18 cellular contexts compared by ENCODE assay signal in genomic region chr10:89602919-89603318, GRCh38. TPM values are rescaled to one million over a fixed set of nuclear protein-coding genes. Genes with fewer than 3 reads are reported as not detected.
DNase-seq lines count a peak whose midpoint lies in the region; ATAC-seq, FAIRE-seq and TF ChIP-seq lines count a peak whose summit lies in the region.
"Had no signal": no experiment of that assay in that cellular context is flagged by ENCODE, and none has a peak within 500 bp of the region (broad histone marks: within the 10 kb centered on the region; RNA-seq: fewer than 3 reads in every experiment).

No MANE protein-coding gene starts in this region.

- no peak overlapping the region for H3K9ac ChIP-seq in neural progenitor cell
- H3K9ac ChIP-seq: GM23248 had no signal

- peaks cover 26% of the 10 kb centered on the region for H3K36me3 Mint-ChIP-seq in neural progenitor cell
- peaks cover 0 to 3% (median 2%) of the 10 kb centered on the region in 3 donors for H3K36me3 Mint-ChIP-seq in CD8-positive, alpha-beta memory T cell

- H2AFZ ChIP-seq in neural progenitor cell (replicated peaks) = no peak overlapping the region
- H2AFZ ChIP-seq: GM23248 had no signal

- POLR2A ChIA-PET in CD8-positive, alpha-beta memory T cell (lab: Charles Lee) = no interaction called here

- no peaks in the 10 kb centered on the region for H3K27me3 ChIP-seq in neural progenitor cell
- no peaks in the 10 kb centered on the region for H3K27me3 ChIP-seq in CD8-positive, alpha-beta memory T cell (ENCODE audit: insufficient read depth, low read length, poor library complexity, severe bottlenecking)

- H4K20me1 ChIP-seq in neural progenitor cell (ENCODE audit: low read depth) = no peaks in the 10 kb centered on the region

- H3K4me2 ChIP-seq in neural progenitor cell = no peak overlapping the region

- H3K27me3 Mint-ChIP-seq in neural progenitor cell (ENCODE audit: insufficient read depth, low read depth) = no peaks in the 10 kb centered on the region
- no peaks in the 10 kb centered on the region for H3K27me3 Mint-ChIP-seq in CD8-positive, alpha-beta memory T cell
- H3K27me3 Mint-ChIP-seq: CD4-positive, alpha-beta memory T cell had no signal

- no peak for TF ChIP-seq CTCF in neural progenitor cell (IDR thresholded peaks at IDR 0.05)

- CTCF ChIA-PET in CD8-positive, alpha-beta memory T cell (lab: Charles Lee) = interaction anchor here (1.0 kb wide), 1 partner anchor 24 kb away, joined by 3 read pairs; no protein-coding TSS in a partner anchor

- H3K4me1 Mint-ChIP-seq in neural progenitor cell = peaks cover 3% of the 10 kb centered on the region
- H3K4me1 Mint-ChIP-seq in CD8-positive, alpha-beta memory T cell = no peaks in the 10 kb centered on the region
- H3K4me1 Mint-ChIP-seq: H9 had no signal

- peaks cover 25% of the 10 kb centered on the region for H3K79me2 ChIP-seq in neural progenitor cell (ENCODE audit: low read depth)

- H3K4me3 Mint-ChIP-seq in neural progenitor cell = no peak overlapping the region
- no peak overlapping the region for H3K4me3 Mint-ChIP-seq in CD8-positive, alpha-beta memory T cell
- H3K4me3 Mint-ChIP-seq: CD4-positive, alpha-beta memory T cell; H9 had no signal

- H3F3A ChIP-seq in neural progenitor cell (ENCODE audit: low read depth) = no peaks in the 10 kb centered on the region

- ATAC-seq in left lobe of liver = peak; percentile 44
- ATAC-seq: HCT116 had no signal

- H3K27ac Mint-ChIP-seq in neural progenitor cell = no peak overlapping the region
- H3K27ac Mint-ChIP-seq in CD8-positive, alpha-beta memory T cell = no peak overlapping the region
- H3K27ac Mint-ChIP-seq: CD4-positive, alpha-beta memory T cell had no signal

- peak overlapping the region; percentile 26 for H3K27ac ChIP-seq in neural progenitor cell
- H3K27ac ChIP-seq in CD8-positive, alpha-beta memory T cell (ENCODE audit: low read depth, low read length) = no peak overlapping the region
- H3K27ac ChIP-seq in caudate nucleus (ENCODE audit: low read depth, low read length) = no peak overlapping the region
- H3K27ac ChIP-seq: GM23248 had no signal

- H3K9me3 ChIP-seq in neural progenitor cell (ENCODE audit: low read depth) = no peaks in the 10 kb centered on the region
- H3K9me3 ChIP-seq in CD8-positive, alpha-beta memory T cell (ENCODE audit: low read length) = no peaks in the 10 kb centered on the region
- H3K9me3 ChIP-seq: Caco-2 had no signal

- FAIRE-seq in GM12892 (lab: Jason Lieb, UNC) (peak; percentile 17), H54 (lab: Jason Lieb, UNC) (peak; percentile 41)
- FAIRE-seq: G401.6, GM19239, H1 had no signal

- TF ChIP-seq POLR2A in GM12892 (IDR thresholded peaks at IDR 0.05; ENCODE audit: low read depth, low read length) (no peak), H54 (IDR thresholded peaks at IDR 0.05; ENCODE audit: low read depth, low read length) (no peak)

- H3K9me3 Mint-ChIP-seq in neural progenitor cell = no peaks in the 10 kb centered on the region
- H3K9me3 Mint-ChIP-seq in CD8-positive, alpha-beta memory T cell = no peaks in the 10 kb centered on the region
- H3K9me3 Mint-ChIP-seq: CD4-positive, alpha-beta memory T cell; H9 had no signal

- H3K4me1 ChIP-seq in neural progenitor cell = no peaks in the 10 kb centered on the region
- no peaks in the 10 kb centered on the region for H3K4me1 ChIP-seq in CD8-positive, alpha-beta memory T cell (ENCODE audit: insufficient read depth, low read length)
- H3K4me1 ChIP-seq: Caco-2 had no signal

- no peak for DNase-seq in GM12892 (ENCODE audit: insufficient read length)
- DNase-seq in H54 (ENCODE audit: insufficient read length, low spot score) = no peak
- DNase-seq in left lobe of liver (ENCODE audit: low spot score) = no peak
- no peak for DNase-seq in neural progenitor cell (ENCODE audit: low spot score)
- DNase-seq in NCI-H128 (lab: John Stamatoyannopoulos, UW; ENCODE audit: unreplicated experiment) = no peak
- no peak for DNase-seq in CD8-positive, alpha-beta memory T cell
- DNase-seq in caudate nucleus (lab: John Stamatoyannopoulos, UW) = no peak
- DNase-seq: C1 segment of cervical spinal cord; Caco-2; CD4-positive, alpha-beta memory T cell; DMS153; DND-41; GM23248; H9 had no signal

- H3K36me3 ChIP-seq in neural progenitor cell = no peaks in the 10 kb centered on the region
- no peaks in the 10 kb centered on the region for H3K36me3 ChIP-seq in CD8-positive, alpha-beta memory T cell (ENCODE audit: insufficient read depth, low read length)

- H3K4me3 ChIP-seq in neural progenitor cell = no peak overlapping the region
- H3K4me3 ChIP-seq in CD8-positive, alpha-beta memory T cell (ENCODE audit: low read length) = no peak overlapping the region
- H3K4me3 ChIP-seq: GM23248 had no signal

RNA-seq across cellular contexts. Expression of gene PANK1, which starts 42.1 kb away (rescaled TPM):
- polyA plus RNA-seq in GM12892 (2012; ENCODE audit: missing spikeins) = 2.9 TPM
- 48.9 TPM for total RNA-seq in left lobe of liver
- 38.0 and 49.0 TPM in 2 replicates for total RNA-seq in neural progenitor cell (ENCODE audit: low replicate concordance)
- 1 to 10 TPM; 3.7 to 4.9 TPM for total RNA-seq in CD8-positive, alpha-beta memory T cell
- 0.16 TPM for polyA plus RNA-seq in CD8-positive, alpha-beta memory T cell
